In the genomic region with DNA sequence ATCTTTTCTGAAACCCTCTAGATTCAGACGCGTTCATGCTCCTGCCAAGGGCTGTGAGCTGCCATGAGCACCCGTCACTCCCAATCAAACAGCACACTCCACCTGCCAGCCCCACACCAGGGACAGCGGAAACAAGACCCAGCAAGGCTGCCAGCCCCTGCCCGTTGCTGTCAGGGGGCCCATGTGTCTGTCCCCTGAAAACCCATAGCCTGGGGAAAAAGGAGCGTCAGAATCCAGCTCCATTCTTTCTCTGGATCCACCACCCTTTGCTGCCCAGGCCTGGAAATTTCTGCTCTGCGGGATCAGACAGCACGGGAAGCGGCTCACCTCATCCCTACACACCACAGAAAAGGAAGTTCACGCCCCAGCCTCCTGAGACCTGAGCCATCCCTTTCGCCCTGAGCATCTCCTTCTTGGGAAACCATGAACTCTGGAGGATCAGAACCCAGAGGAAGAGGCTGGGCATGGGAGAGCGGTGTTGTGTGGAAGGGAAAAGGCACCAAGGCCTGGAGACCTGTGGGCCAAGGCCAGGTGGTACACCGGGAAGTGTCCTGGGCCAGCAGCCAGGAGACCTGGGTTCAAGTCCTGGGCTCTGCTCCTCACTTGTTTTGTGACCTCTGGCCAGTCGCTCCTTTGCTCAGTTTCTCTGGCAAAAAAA, we compare ENCODE assay signal across 2 cellular contexts.
TF ChIP-seq lines count a peak whose summit lies in the region.

No MANE protein-coding gene starts in this region.

TF ChIP-seq in WTC11, 78 proteins besides CTCF, POLR2A, EP300 and RAD21 (continues in another document):
- no peak for TF ChIP-seq IRF2 (CRISPR knock-in tag; IDR thresholded peaks at IDR 0.05; ENCODE audit: borderline replicate concordance, low read depth)
- TF ChIP-seq, protein P1, sequence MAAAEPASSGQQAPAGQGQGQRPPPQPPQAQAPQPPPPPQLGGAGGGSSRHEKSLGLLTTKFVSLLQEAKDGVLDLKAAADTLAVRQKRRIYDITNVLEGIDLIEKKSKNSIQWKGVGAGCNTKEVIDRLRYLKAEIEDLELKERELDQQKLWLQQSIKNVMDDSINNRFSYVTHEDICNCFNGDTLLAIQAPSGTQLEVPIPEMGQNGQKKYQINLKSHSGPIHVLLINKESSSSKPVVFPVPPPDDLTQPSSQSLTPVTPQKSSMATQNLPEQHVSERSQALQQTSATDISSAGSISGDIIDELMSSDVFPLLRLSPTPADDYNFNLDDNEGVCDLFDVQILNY (CRISPR knock-in tag; IDR thresholded peaks at IDR 0.05) = no peak
- TF ChIP-seq, protein P2, sequence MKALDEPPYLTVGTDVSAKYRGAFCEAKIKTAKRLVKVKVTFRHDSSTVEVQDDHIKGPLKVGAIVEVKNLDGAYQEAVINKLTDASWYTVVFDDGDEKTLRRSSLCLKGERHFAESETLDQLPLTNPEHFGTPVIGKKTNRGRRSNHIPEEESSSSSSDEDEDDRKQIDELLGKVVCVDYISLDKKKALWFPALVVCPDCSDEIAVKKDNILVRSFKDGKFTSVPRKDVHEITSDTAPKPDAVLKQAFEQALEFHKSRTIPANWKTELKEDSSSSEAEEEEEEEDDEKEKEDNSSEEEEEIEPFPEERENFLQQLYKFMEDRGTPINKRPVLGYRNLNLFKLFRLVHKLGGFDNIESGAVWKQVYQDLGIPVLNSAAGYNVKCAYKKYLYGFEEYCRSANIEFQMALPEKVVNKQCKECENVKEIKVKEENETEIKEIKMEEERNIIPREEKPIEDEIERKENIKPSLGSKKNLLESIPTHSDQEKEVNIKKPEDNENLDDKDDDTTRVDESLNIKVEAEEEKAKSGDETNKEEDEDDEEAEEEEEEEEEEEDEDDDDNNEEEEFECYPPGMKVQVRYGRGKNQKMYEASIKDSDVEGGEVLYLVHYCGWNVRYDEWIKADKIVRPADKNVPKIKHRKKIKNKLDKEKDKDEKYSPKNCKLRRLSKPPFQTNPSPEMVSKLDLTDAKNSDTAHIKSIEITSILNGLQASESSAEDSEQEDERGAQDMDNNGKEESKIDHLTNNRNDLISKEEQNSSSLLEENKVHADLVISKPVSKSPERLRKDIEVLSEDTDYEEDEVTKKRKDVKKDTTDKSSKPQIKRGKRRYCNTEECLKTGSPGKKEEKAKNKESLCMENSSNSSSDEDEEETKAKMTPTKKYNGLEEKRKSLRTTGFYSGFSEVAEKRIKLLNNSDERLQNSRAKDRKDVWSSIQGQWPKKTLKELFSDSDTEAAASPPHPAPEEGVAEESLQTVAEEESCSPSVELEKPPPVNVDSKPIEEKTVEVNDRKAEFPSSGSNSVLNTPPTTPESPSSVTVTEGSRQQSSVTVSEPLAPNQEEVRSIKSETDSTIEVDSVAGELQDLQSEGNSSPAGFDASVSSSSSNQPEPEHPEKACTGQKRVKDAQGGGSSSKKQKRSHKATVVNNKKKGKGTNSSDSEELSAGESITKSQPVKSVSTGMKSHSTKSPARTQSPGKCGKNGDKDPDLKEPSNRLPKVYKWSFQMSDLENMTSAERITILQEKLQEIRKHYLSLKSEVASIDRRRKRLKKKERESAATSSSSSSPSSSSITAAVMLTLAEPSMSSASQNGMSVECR (CRISPR knock-in tag; IDR thresholded peaks at IDR 0.05; ENCODE audit: borderline replicate concordance) = no peak
- TF ChIP-seq, protein P3, sequence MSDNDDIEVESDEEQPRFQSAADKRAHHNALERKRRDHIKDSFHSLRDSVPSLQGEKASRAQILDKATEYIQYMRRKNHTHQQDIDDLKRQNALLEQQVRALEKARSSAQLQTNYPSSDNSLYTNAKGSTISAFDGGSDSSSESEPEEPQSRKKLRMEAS (CRISPR knock-in tag; IDR thresholded peaks at IDR 0.05) = no peak
- no peak for TF ChIP-seq CREB1 (CRISPR knock-in tag; IDR thresholded peaks at IDR 0.05)
- TF ChIP-seq EMX1 (CRISPR knock-in tag; IDR thresholded peaks at IDR 0.05) = no peak
- TF ChIP-seq, protein P4, sequence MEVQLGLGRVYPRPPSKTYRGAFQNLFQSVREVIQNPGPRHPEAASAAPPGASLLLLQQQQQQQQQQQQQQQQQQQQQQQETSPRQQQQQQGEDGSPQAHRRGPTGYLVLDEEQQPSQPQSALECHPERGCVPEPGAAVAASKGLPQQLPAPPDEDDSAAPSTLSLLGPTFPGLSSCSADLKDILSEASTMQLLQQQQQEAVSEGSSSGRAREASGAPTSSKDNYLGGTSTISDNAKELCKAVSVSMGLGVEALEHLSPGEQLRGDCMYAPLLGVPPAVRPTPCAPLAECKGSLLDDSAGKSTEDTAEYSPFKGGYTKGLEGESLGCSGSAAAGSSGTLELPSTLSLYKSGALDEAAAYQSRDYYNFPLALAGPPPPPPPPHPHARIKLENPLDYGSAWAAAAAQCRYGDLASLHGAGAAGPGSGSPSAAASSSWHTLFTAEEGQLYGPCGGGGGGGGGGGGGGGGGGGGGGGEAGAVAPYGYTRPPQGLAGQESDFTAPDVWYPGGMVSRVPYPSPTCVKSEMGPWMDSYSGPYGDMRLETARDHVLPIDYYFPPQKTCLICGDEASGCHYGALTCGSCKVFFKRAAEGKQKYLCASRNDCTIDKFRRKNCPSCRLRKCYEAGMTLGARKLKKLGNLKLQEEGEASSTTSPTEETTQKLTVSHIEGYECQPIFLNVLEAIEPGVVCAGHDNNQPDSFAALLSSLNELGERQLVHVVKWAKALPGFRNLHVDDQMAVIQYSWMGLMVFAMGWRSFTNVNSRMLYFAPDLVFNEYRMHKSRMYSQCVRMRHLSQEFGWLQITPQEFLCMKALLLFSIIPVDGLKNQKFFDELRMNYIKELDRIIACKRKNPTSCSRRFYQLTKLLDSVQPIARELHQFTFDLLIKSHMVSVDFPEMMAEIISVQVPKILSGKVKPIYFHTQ (CRISPR knock-in tag; IDR thresholded peaks at IDR 0.05) = no peak
- no peak for TF ChIP-seq GABPB1 (CRISPR knock-in tag; IDR thresholded peaks at IDR 0.05)
- TF ChIP-seq, protein P5, sequence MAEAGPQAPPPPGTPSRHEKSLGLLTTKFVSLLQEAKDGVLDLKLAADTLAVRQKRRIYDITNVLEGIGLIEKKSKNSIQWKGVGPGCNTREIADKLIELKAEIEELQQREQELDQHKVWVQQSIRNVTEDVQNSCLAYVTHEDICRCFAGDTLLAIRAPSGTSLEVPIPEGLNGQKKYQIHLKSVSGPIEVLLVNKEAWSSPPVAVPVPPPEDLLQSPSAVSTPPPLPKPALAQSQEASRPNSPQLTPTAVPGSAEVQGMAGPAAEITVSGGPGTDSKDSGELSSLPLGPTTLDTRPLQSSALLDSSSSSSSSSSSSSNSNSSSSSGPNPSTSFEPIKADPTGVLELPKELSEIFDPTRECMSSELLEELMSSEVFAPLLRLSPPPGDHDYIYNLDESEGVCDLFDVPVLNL (CRISPR knock-in tag; IDR thresholded peaks at IDR 0.05; ENCODE audit: borderline replicate concordance, low read depth) = no peak
- TF ChIP-seq, protein P6, sequence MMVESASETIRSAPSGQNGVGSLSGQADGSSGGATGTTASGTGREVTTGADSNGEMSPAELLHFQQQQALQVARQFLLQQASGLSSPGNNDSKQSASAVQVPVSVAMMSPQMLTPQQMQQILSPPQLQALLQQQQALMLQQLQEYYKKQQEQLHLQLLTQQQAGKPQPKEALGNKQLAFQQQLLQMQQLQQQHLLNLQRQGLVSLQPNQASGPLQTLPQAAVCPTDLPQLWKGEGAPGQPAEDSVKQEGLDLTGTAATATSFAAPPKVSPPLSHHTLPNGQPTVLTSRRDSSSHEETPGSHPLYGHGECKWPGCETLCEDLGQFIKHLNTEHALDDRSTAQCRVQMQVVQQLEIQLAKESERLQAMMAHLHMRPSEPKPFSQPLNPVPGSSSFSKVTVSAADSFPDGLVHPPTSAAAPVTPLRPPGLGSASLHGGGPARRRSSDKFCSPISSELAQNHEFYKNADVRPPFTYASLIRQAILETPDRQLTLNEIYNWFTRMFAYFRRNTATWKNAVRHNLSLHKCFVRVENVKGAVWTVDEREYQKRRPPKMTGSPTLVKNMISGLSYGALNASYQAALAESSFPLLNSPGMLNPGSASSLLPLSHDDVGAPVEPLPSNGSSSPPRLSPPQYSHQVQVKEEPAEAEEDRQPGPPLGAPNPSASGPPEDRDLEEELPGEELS (CRISPR knock-in tag; IDR thresholded peaks at IDR 0.05) = no peak
- TF ChIP-seq FOXJ3 (CRISPR knock-in tag; IDR thresholded peaks at IDR 0.05; ENCODE audit: borderline replicate concordance) = no peak

TF ChIP-seq in H1, 55 proteins besides CTCF, POLR2A, EP300 and RAD21:
- peak; percentile 97 for TF ChIP-seq TBP (IDR thresholded peaks at IDR 0.05; ENCODE audit: low read depth, low read length)
- TF ChIP-seq RXRA (IDR thresholded peaks at IDR 0.05; ENCODE audit: insufficient read depth, low read depth, low read length) = no peak
- no peak for TF ChIP-seq EZH2 (IDR thresholded peaks at IDR 0.05; ENCODE audit: low read depth, low read length, severe bottlenecking)
